Comparison of ENCODE assay signal across 8 cellular contexts in genomic region chr22:17742528-17742902, GRCh38. TPM values are rescaled to one million over a fixed set of nuclear protein-coding genes. Genes with fewer than 3 reads are reported as not detected.
A peak's percentile ranks its signal among the peaks of the same experiment; 100 is the strongest.
DNase-seq lines count a peak whose midpoint lies in the region; ATAC-seq and TF ChIP-seq lines count a peak whose summit lies in the region.

No MANE protein-coding gene starts in this region.

- DNase-seq in CMK (ENCODE audit: low read depth) (peak; percentile 21), H7 (peak; percentile 97), NCI-H2196 treated with DMSO at 0.1 percent for 48 hours (lab: John Stamatoyannopoulos, UW; ENCODE audit: unreplicated experiment) (peak; percentile 61), coronary artery (ENCODE audit: low spot score) (no peak), right lobe of liver (peak; percentile 72 to 87 (median 84)), cortex of kidney (lab: John Stamatoyannopoulos, UW) (no peak)
- peak; percentile 89 for DNase-seq in activated CD4-positive, alpha-beta T cell treated with anti-CD3 and anti-CD28 coated beads, Interleukin-2, amount 10 ng/mL, durations not matched to agents 24 days and 14 days
- DNase-seq in stimulated activated CD8-positive, alpha-beta memory T cell treated with anti-CD3 and anti-CD28 coated beads, Interleukin-15, amount 100 ng/mL, for 24 hours (ENCODE audit: low read depth) = peak; percentile 36

- H3K4me3 ChIP-seq in H7 (ENCODE audit: insufficient read depth, low read depth, low read length) = no peak overlapping the region
- H3K4me3 ChIP-seq in coronary artery = no peak overlapping the region
- no peak overlapping the region for H3K4me3 ChIP-seq in right lobe of liver

- TF ChIP-seq CTCF in coronary artery (IDR thresholded peaks at IDR 0.05) (peak; percentile 44), right lobe of liver (IDR thresholded peaks at IDR 0.05) (peak; percentile 57 to 79 (median 74))

- no peak for TF ChIP-seq POLR2A in right lobe of liver (IDR thresholded peaks at IDR 0.05)

- H3K27ac Mint-ChIP-seq in activated CD4-positive, alpha-beta T cell treated with anti-CD3 and anti-CD28 coated beads, Interleukin-2, amount 10 ng/mL, durations not matched to agents 24 days and 14 days = no peak overlapping the region

- peak; percentile 86 to 93 (median 90) for ATAC-seq in right lobe of liver

- H3K27ac ChIP-seq in coronary artery = no peak overlapping the region
- no peak overlapping the region for H3K27ac ChIP-seq in right lobe of liver

- no peak overlapping the region for H3K4me3 Mint-ChIP-seq in activated CD4-positive, alpha-beta T cell treated with anti-CD3 and anti-CD28 coated beads, Interleukin-2, amount 10 ng/mL, durations not matched to agents 24 days and 14 days

- H3K36me3 Mint-ChIP-seq in activated CD4-positive, alpha-beta T cell treated with anti-CD3 and anti-CD28 coated beads, Interleukin-2, amount 10 ng/mL, durations not matched to agents 24 days and 14 days (ENCODE audit: low read depth) = peaks cover 8% of the 10 kb centered on the region

- no peaks in the 10 kb centered on the region for H3K4me1 Mint-ChIP-seq in activated CD4-positive, alpha-beta T cell treated with anti-CD3 and anti-CD28 coated beads, Interleukin-2, amount 10 ng/mL, durations not matched to agents 24 days and 14 days

- H3K36me3 ChIP-seq in H7 (replicated peaks; ENCODE audit: control insufficient read depth, insufficient read depth, low read length) (no peaks in the 10 kb centered on the region; the same call in 1 of the 2 replicates), right lobe of liver (peaks cover 0 to 14% (median 7%) of the 10 kb centered on the region in 4 donors)

- H3K27me3 Mint-ChIP-seq in activated CD4-positive, alpha-beta T cell treated with anti-CD3 and anti-CD28 coated beads, Interleukin-2, amount 10 ng/mL, durations not matched to agents 24 days and 14 days = no peaks in the 10 kb centered on the region

- H3K27me3 ChIP-seq in H7 (ENCODE audit: control insufficient read depth, insufficient read depth, low read length) = no peaks in the 10 kb centered on the region
- no peaks in the 10 kb centered on the region for H3K27me3 ChIP-seq in right lobe of liver

- 50% methylated on average over 5 of the region's 9 CpGs for WGBS in right lobe of liver (ENCODE audit: insufficient coverage, low coverage, low lambda C conversion rate, missing lambda C conversion rate)

- intact Hi-C loops in activated CD4-positive, alpha-beta T cell treated with anti-CD3 and anti-CD28 coated beads, Interleukin-2, amount 10 ng/mL, durations not matched to agents 24 days and 14 days (cut with micrococcal nuclease) = loop anchor here (1.0 kb wide), 2 partner anchors 43 to 335 kb away; partner anchors contain the start of gene PEX26
- intact Hi-C loops in right lobe of liver (cut with DNase I) = loop anchor here (5.0 kb wide), 2 partner anchors 40 to 45 kb away; no protein-coding TSS in a partner anchor

- no peaks in the 10 kb centered on the region for H3K4me1 ChIP-seq in right lobe of liver

- no peaks in the 10 kb centered on the region for H3K9me3 Mint-ChIP-seq in activated CD4-positive, alpha-beta T cell treated with anti-CD3 and anti-CD28 coated beads, Interleukin-2, amount 10 ng/mL, durations not matched to agents 24 days and 14 days

- H3K9me3 ChIP-seq in right lobe of liver = no peaks in the 10 kb centered on the region

RNA-seq across cellular contexts. Expression of gene BID, which starts 31.8 kb away (rescaled TPM):
- 36.2 and 52.6 TPM in 2 replicates for total RNA-seq in H7 (2014; rRNA removed; shearing (Covaris generic))
- 17.8 and 18.0 TPM in 2 replicates for total RNA-seq in activated CD4-positive, alpha-beta T cell treated with anti-CD3 and anti-CD28 coated beads, Interleukin-2, amount 10 ng/mL, durations not matched to agents 24 days and 14 days
- total RNA-seq in right lobe of liver = 10 to 100 TPM; 30.5 to 57.3 (median 36.2) TPM

Comparison
In these comparisons a context has a peak if more than half of its experiments do, and no peak if none do; other contexts are left out.
1. DNase-seq: peak in CMK (single experiment), H7 (single experiment), NCI-H2196 treated with DMSO at 0.1 percent for 48 hours (single experiment), activated CD4-positive, alpha-beta T cell treated with anti-CD3 and anti-CD28 coated beads, Interleukin-2, amount 10 ng/mL, durations not matched to agents 24 days and 14 days (single experiment), right lobe of liver (3 of 3) and stimulated activated CD8-positive, alpha-beta memory T cell treated with anti-CD3 and anti-CD28 coated beads, Interleukin-15, amount 100 ng/mL, for 24 hours (single experiment); none in coronary artery (single experiment) and cortex of kidney (single experiment).